Comparison of ENCODE assay signal across 28 cellular contexts in genomic region chr2:44456946-44457345, GRCh38.
DNase-seq lines count a peak whose midpoint lies in the region; ATAC-seq, FAIRE-seq and TF ChIP-seq lines count a peak whose summit lies in the region.
"Had no signal": no experiment of that assay in that cellular context is flagged by ENCODE, and none has a peak within 500 bp of the region (broad histone marks: within the 10 kb centered on the region; RNA-seq: fewer than 3 reads in every experiment).

No MANE protein-coding gene starts in this region.

- H3K36me3 Mint-ChIP-seq in natural killer cell = no peaks in the 10 kb centered on the region
- peaks cover 5 to 16% of the 10 kb centered on the region in 2 donors for H3K36me3 Mint-ChIP-seq in stimulated activated naive B cell treated with anti-CD40 and anti-IgM and Interleukin-4, amounts not matched to agents 10 μg/mL and 1 μg/mL and 100 μg/mL, for 72 hours

- H3K4me1 Mint-ChIP-seq in natural killer cell = no peaks in the 10 kb centered on the region
- no peaks in the 10 kb centered on the region for H3K4me1 Mint-ChIP-seq in stimulated activated naive B cell treated with anti-CD40 and anti-IgM and Interleukin-4, amounts not matched to agents 10 μg/mL and 1 μg/mL and 100 μg/mL, for 72 hours
- H3K4me1 Mint-ChIP-seq: CD4-positive, alpha-beta memory T cell; IgD-negative memory B cell had no signal

- no peaks in the 10 kb centered on the region for H3K27me3 ChIP-seq in bronchial epithelial cell (ENCODE audit: control insufficient read depth, insufficient read depth, low read length)
- H3K27me3 ChIP-seq: SJSA1 had no signal

- no peak for FAIRE-seq in bronchial epithelial cell (lab: Jason Lieb, UNC)
- FAIRE-seq: GM19239 had no signal

- no peak for TF ChIP-seq CTCF in bronchial epithelial cell (IDR thresholded peaks at IDR 0.05; ENCODE audit: insufficient read depth, low read length, severe bottlenecking)
- TF ChIP-seq CTCF in foreskin fibroblast (IDR thresholded peaks at IDR 0.05; ENCODE audit: low read depth, low read length) = no peak
- no peak for TF ChIP-seq CTCF in natural killer cell (IDR thresholded peaks at IDR 0.05)

- H3K4me3 ChIP-seq in bronchial epithelial cell (ENCODE audit: low read depth, low read length) = no peak overlapping the region
- no peak overlapping the region for H3K4me3 ChIP-seq in foreskin fibroblast (ENCODE audit: low read depth in 1 of 2, low read length in 2 of 2)
- H3K4me3 ChIP-seq: PC-9, SJSA1 had no signal

- H3K27me3 Mint-ChIP-seq in natural killer cell (ENCODE audit: low read depth in 2 of 2) = no peaks in the 10 kb centered on the region
- H3K27me3 Mint-ChIP-seq in stimulated activated naive B cell treated with anti-CD40 and anti-IgM and Interleukin-4, amounts not matched to agents 10 μg/mL and 1 μg/mL and 100 μg/mL, for 72 hours = no peaks in the 10 kb centered on the region
- H3K27me3 Mint-ChIP-seq: CD4-positive, alpha-beta memory T cell; IgD-negative memory B cell had no signal

- H3K4me3 Mint-ChIP-seq in natural killer cell = no peak overlapping the region
- H3K4me3 Mint-ChIP-seq in stimulated activated naive B cell treated with anti-CD40 and anti-IgM and Interleukin-4, amounts not matched to agents 10 μg/mL and 1 μg/mL and 100 μg/mL, for 72 hours = no peak overlapping the region
- H3K4me3 Mint-ChIP-seq: CD4-positive, alpha-beta memory T cell; IgD-negative memory B cell had no signal

- H3K9me3 Mint-ChIP-seq in natural killer cell = no peaks in the 10 kb centered on the region
- no peaks in the 10 kb centered on the region for H3K9me3 Mint-ChIP-seq in stimulated activated naive B cell treated with anti-CD40 and anti-IgM and Interleukin-4, amounts not matched to agents 10 μg/mL and 1 μg/mL and 100 μg/mL, for 72 hours
- H3K9me3 Mint-ChIP-seq: CD4-positive, alpha-beta memory T cell; IgD-negative memory B cell had no signal

- no peaks in the 10 kb centered on the region for H3K36me3 ChIP-seq in bronchial epithelial cell (ENCODE audit: control insufficient read depth, insufficient read depth, low read length)
- H3K36me3 ChIP-seq: SJSA1 had no signal

- no peak for ATAC-seq in natural killer cell
- no peak for ATAC-seq in stimulated activated naive B cell treated with anti-CD40 and anti-IgM and Interleukin-4, amounts not matched to agents 10 μg/mL and 1 μg/mL and 100 μg/mL, for 72 hours (replicated peaks)

- intact Hi-C loops in natural killer cell (cut with micrococcal nuclease) = no loop called here

- peak; percentile 9 for DNase-seq in AG20443 (ENCODE audit: low spot score)
- peak; percentile 41 for DNase-seq in LHCN-M2 (ENCODE audit: low read depth)
- DNase-seq in bronchial epithelial cell (ENCODE audit: low read depth) = peak; percentile 7
- peak; percentile 5 to 52 for DNase-seq in foreskin fibroblast
- no peak for DNase-seq in NCI-H69 (lab: John Stamatoyannopoulos, UW)
- DNase-seq in natural killer cell = no peak
- no peak for DNase-seq in NCI-H446 treated with DMSO at 0.1 percent for 48 hours (lab: John Stamatoyannopoulos, UW)
- no peak for DNase-seq in stimulated activated naive B cell treated with anti-CD40 and anti-IgM and Interleukin-4, amounts not matched to agents 10 μg/mL and 1 μg/mL and 100 μg/mL, for 72 hours
- DNase-seq: C1 segment of cervical spinal cord; CD4-positive, alpha-beta memory T cell; COR-L47; EL; GF-D8; NCI-H1092; NCI-H1417 treated with DMSO at 0.1 percent for 48 hours; NCI-H187; NCI-H2081 treated with DMSO at 0.1 percent for 48 hours; NCI-H2171; NCI-H226; NCI-H524 treated with DMSO at 0.1 percent for 48 hours; NCI-H82; NK-92 treated with Interleukin-12 subunit alpha and Interleukin-12 subunit beta, amount 100 ng/mL, for 24 hours; PC-9; Right ventricle myocardium superior; RPMI8226 had no signal

- no peak overlapping the region for H3K27ac Mint-ChIP-seq in natural killer cell
- no peak overlapping the region for H3K27ac Mint-ChIP-seq in stimulated activated naive B cell treated with anti-CD40 and anti-IgM and Interleukin-4, amounts not matched to agents 10 μg/mL and 1 μg/mL and 100 μg/mL, for 72 hours
- H3K27ac Mint-ChIP-seq: IgD-negative memory B cell had no signal

Comparison
In these comparisons a context has a peak if more than half of its experiments do, and no peak if none do; other contexts are left out.
1. DNase-seq: peak in AG20443 (single experiment), LHCN-M2 (single experiment), bronchial epithelial cell (single experiment) and foreskin fibroblast (2 of 2); none in NCI-H69 (single experiment), natural killer cell (single experiment), NCI-H446 treated with DMSO at 0.1 percent for 48 hours (single experiment) and stimulated activated naive B cell treated with anti-CD40 and anti-IgM and Interleukin-4, amounts not matched to agents 10 μg/mL and 1 μg/mL and 100 μg/mL, for 72 hours (single experiment).